Comparison of ENCODE assay signal across 21 cellular contexts in genomic region chr20:63966944-63967322, GRCh38.
"Had no signal": no experiment of that assay in that cellular context is flagged by ENCODE, and none has a peak within 500 bp of the region (broad histone marks: within the 10 kb centered on the region; RNA-seq: fewer than 3 reads in every experiment).

No MANE protein-coding gene starts in this region.

- H3K27me3 Mint-ChIP-seq: activated CD4-positive, alpha-beta memory T cell treated with anti-CD3 and anti-CD28 coated beads for 36 hours; activated CD4-positive, alpha-beta T cell treated with anti-CD3 and anti-CD28 coated beads for 36 hours; activated naive CD8-positive, alpha-beta T cell treated with anti-CD3 and anti-CD28 coated beads for 36 hours; central memory CD8-positive, alpha-beta T cell had no signal

- H3K27ac Mint-ChIP-seq: activated CD4-positive, alpha-beta memory T cell treated with anti-CD3 and anti-CD28 coated beads for 36 hours; activated CD4-positive, alpha-beta T cell treated with anti-CD3 and anti-CD28 coated beads for 36 hours; activated CD8-positive, alpha-beta memory T cell treated with anti-CD3 and anti-CD28 coated beads, Interleukin-2, amount 10 ng/mL, durations not matched to agents 7 days and 5 days; activated naive CD8-positive, alpha-beta T cell treated with anti-CD3 and anti-CD28 coated beads for 36 hours; mesothelial cell of epicardium; T-helper 1 cell treated with Interleukin-12 subunit alpha and Interleukin-12 subunit beta and Interleukin-4 antibody, amounts not matched to agents 30 μg/mL and 1 μg/mL, for 36 hours had no signal

- ATAC-seq: activated CD4-positive, alpha-beta T cell treated with anti-CD3 and anti-CD28 coated beads for 36 hours; activated CD8-positive, alpha-beta memory T cell treated with anti-CD3 and anti-CD28 coated beads, Interleukin-2, amount 10 ng/mL, durations not matched to agents 7 days and 5 days; foreskin keratinocyte; right cardiac atrium; SK-N-SH treated with all-trans-retinoic acid at 6 μM for 48 hours; upper lobe of right lung had no signal

- H3K4me1 ChIP-seq: foreskin keratinocyte had no signal

- H3K4me3 ChIP-seq: lung, stomach, thoracic aorta, upper lobe of right lung had no signal

- H3K4me3 Mint-ChIP-seq: activated CD4-positive, alpha-beta memory T cell treated with anti-CD3 and anti-CD28 coated beads for 36 hours; activated CD4-positive, alpha-beta T cell treated with anti-CD3 and anti-CD28 coated beads for 36 hours; activated CD8-positive, alpha-beta memory T cell treated with anti-CD3 and anti-CD28 coated beads, Interleukin-2, amount 10 ng/mL, durations not matched to agents 7 days and 5 days; activated naive CD8-positive, alpha-beta T cell treated with anti-CD3 and anti-CD28 coated beads for 36 hours had no signal

- H3K27ac ChIP-seq: foreskin keratinocyte, neutrophil, stomach, thoracic aorta, upper lobe of right lung had no signal

- H3K27me3 ChIP-seq: stomach, upper lobe of right lung had no signal

- H3K9me3 ChIP-seq: neutrophil, thoracic aorta, upper lobe of right lung had no signal

- H3K9me3 Mint-ChIP-seq: activated CD4-positive, alpha-beta memory T cell treated with anti-CD3 and anti-CD28 coated beads for 36 hours; activated naive CD8-positive, alpha-beta T cell treated with anti-CD3 and anti-CD28 coated beads for 36 hours; central memory CD8-positive, alpha-beta T cell; mesothelial cell of epicardium; T-helper 1 cell treated with Interleukin-12 subunit alpha and Interleukin-12 subunit beta and Interleukin-4 antibody, amounts not matched to agents 30 μg/mL and 1 μg/mL, for 36 hours had no signal

- DNase-seq: activated CD8-positive, alpha-beta memory T cell treated with anti-CD3 and anti-CD28 coated beads, Interleukin-2, amount 10 ng/mL, durations not matched to agents 7 days and 5 days; activated effector memory CD4-positive, alpha-beta T cell treated with Interleukin-2 at 50 U/mL for 16 hours; activated naive CD8-positive, alpha-beta T cell treated with anti-CD3 and anti-CD28 coated beads for 36 hours; activated T-cell treated with anti-CD3 and anti-CD28 coated beads, Interleukin-2, amount 50 U/mL, for 1 hour; cortex of kidney; effector CD8-positive, alpha-beta T cell; foreskin keratinocyte; kidney glomerular epithelial cell; stimulated activated CD4-positive, alpha-beta T cell treated with anti-CD3 and anti-CD28 coated beads, Interleukin-1b, Interleukin-23, amount 100 ng/mL, for 48 hours; upper lobe of right lung had no signal
